Comparison of ENCODE assay signal across 10 cellular contexts in genomic region chr6:43809417-43810305, GRCh38. TPM values are rescaled to one million over a fixed set of nuclear protein-coding genes. Genes with fewer than 3 reads are reported as not detected.
A peak's percentile ranks its signal among the peaks of the same experiment; 100 is the strongest.
DNase-seq lines count a peak whose midpoint lies in the region; ATAC-seq and TF ChIP-seq lines count a peak whose summit lies in the region.
"Had no signal": no experiment of that assay in that cellular context is flagged by ENCODE, and none has a peak within 500 bp of the region (broad histone marks: within the 10 kb centered on the region; RNA-seq: fewer than 3 reads in every experiment).

No MANE protein-coding gene starts in this region.

- H3K4me1 Mint-ChIP-seq in progenitor cell of endocrine pancreas (ENCODE audit: low read depth) (peaks cover 55% of the 10 kb centered on the region), Caco-2 (ENCODE audit: low read depth, unreplicated experiment) (peaks cover 66% of the 10 kb centered on the region)

- H3K4me3 Mint-ChIP-seq in progenitor cell of endocrine pancreas (ENCODE audit: low read depth) (no peak overlapping the region), Caco-2 (ENCODE audit: unreplicated experiment) (no peak overlapping the region)
- H3K4me3 Mint-ChIP-seq: stimulated activated memory B cell treated with anti-CD40 and anti-IgM and Interleukin-4, amounts not matched to agents 10 μg/mL and 1 μg/mL and 100 μg/mL, for 72 hours had no signal

- H3K36me3 Mint-ChIP-seq in progenitor cell of endocrine pancreas (ENCODE audit: insufficient read depth), result no peaks in the 10 kb centered on the region
- no peaks in the 10 kb centered on the region for H3K36me3 Mint-ChIP-seq in activated naive CD4-positive, alpha-beta T cell treated with anti-CD3 and anti-CD28 coated beads, Interleukin-2, amount 50 U/mL, for 72 hours
- no peaks in the 10 kb centered on the region for H3K36me3 Mint-ChIP-seq in Caco-2 (ENCODE audit: insufficient read depth, unreplicated experiment)
- H3K36me3 Mint-ChIP-seq: stimulated activated memory B cell treated with anti-CD40 and anti-IgM and Interleukin-4, amounts not matched to agents 10 μg/mL and 1 μg/mL and 100 μg/mL, for 72 hours had no signal

- H3K9ac ChIP-seq in mammary epithelial cell (ENCODE audit: insufficient read depth, low read length), result no peak overlapping the region

- H3K4me1 ChIP-seq in mammary epithelial cell (ENCODE audit: insufficient read depth, low read length), result peaks cover 7% of the 10 kb centered on the region
- H3K4me1 ChIP-seq in mucosa of descending colon (ENCODE audit: low read depth), result peaks cover 49% of the 10 kb centered on the region
- H3K4me1 ChIP-seq in Caco-2, result peaks cover 79% of the 10 kb centered on the region

- H3K27ac Mint-ChIP-seq in progenitor cell of endocrine pancreas (peak overlapping the region; percentile 10), Caco-2 (ENCODE audit: unreplicated experiment) (no peak overlapping the region)
- H3K27ac Mint-ChIP-seq in activated naive CD4-positive, alpha-beta T cell treated with anti-CD3 and anti-CD28 coated beads, Interleukin-2, amount 50 U/mL, for 72 hours, result no peak overlapping the region
- H3K27ac Mint-ChIP-seq: stimulated activated memory B cell treated with anti-CD40 and anti-IgM and Interleukin-4, amounts not matched to agents 10 μg/mL and 1 μg/mL and 100 μg/mL, for 72 hours had no signal

- CTCF ChIA-PET in mammary epithelial cell (lab: Charles Lee; ENCODE audit: low non-redundant PET), result no interaction called here
- CTCF ChIA-PET in Caco-2 (lab: Charles Lee), result no interaction called here

- no peaks in the 10 kb centered on the region for H3K9me3 ChIP-seq in mammary epithelial cell (replicated peaks; ENCODE audit: insufficient read depth, low read length)
- H3K9me3 ChIP-seq in mucosa of descending colon, result no peaks in the 10 kb centered on the region
- H3K9me3 ChIP-seq in Caco-2, result no peaks in the 10 kb centered on the region

- dilution Hi-C loops in mammary epithelial cell (cut with HindIII; ENCODE audit: low sequenced_read_pairs), result no loop called here

- H3K9me3 Mint-ChIP-seq in progenitor cell of endocrine pancreas (ENCODE audit: low read depth) (no peaks in the 10 kb centered on the region), Caco-2 (ENCODE audit: unreplicated experiment) (no peaks in the 10 kb centered on the region)
- H3K9me3 Mint-ChIP-seq in activated naive CD4-positive, alpha-beta T cell treated with anti-CD3 and anti-CD28 coated beads, Interleukin-2, amount 50 U/mL, for 72 hours, result no peaks in the 10 kb centered on the region
- H3K9me3 Mint-ChIP-seq: stimulated activated memory B cell treated with anti-CD40 and anti-IgM and Interleukin-4, amounts not matched to agents 10 μg/mL and 1 μg/mL and 100 μg/mL, for 72 hours had no signal

- no peak overlapping the region for H2AFZ ChIP-seq in mammary epithelial cell (ENCODE audit: low read depth, low read length)

- POLR2A ChIA-PET in Caco-2 (lab: Charles Lee), result no interaction called here

- H3K36me3 ChIP-seq in mammary epithelial cell (ENCODE audit: insufficient read depth, low read length), result no peaks in the 10 kb centered on the region
- no peaks in the 10 kb centered on the region for H3K36me3 ChIP-seq in mucosa of descending colon (ENCODE audit: low read depth)
- no peaks in the 10 kb centered on the region for H3K36me3 ChIP-seq in Caco-2 (ENCODE audit: control insufficient read depth, insufficient read depth, low read length)

- no peaks in the 10 kb centered on the region for H3K27me3 ChIP-seq in mammary epithelial cell (ENCODE audit: insufficient read depth, low read length)
- H3K27me3 ChIP-seq in Caco-2 (replicated peaks; ENCODE audit: control insufficient read depth, insufficient read depth, low read length), result no peaks in the 10 kb centered on the region

- H4K20me1 ChIP-seq in mammary epithelial cell (ENCODE audit: insufficient read depth, low read length), result no peaks in the 10 kb centered on the region

- no peak for ATAC-seq in activated naive CD4-positive, alpha-beta T cell treated with anti-CD3 and anti-CD28 coated beads, Interleukin-2, amount 50 U/mL, for 72 hours
- ATAC-seq in mucosa of descending colon, result no peak
- ATAC-seq: stimulated activated memory B cell treated with anti-CD40 and anti-IgM and Interleukin-4, amounts not matched to agents 10 μg/mL and 1 μg/mL and 100 μg/mL, for 72 hours had no signal

- intact Hi-C loops in mammary epithelial cell (cut with micrococcal nuclease) (no loop called here), mucosa of descending colon (cut with DNase I, micrococcal nuclease) (no loop called here), Caco-2 (cut with micrococcal nuclease; ENCODE audit: unreplicated experiment) (no loop called here)

- in situ Hi-C loops in mammary epithelial cell (cut with MboI; ENCODE audit: low sequenced_read_pairs in 2 of 2), result no loop called here

- H3K4me3 ChIP-seq in mammary epithelial cell (replicated peaks in 1 of 3; ENCODE audit: insufficient read depth in 1 of 3, low read depth in 2 of 3, low read length in 3 of 3), result no peak overlapping the region
- H3K4me3 ChIP-seq in mucosa of descending colon, result no peak overlapping the region
- H3K4me3 ChIP-seq in Caco-2 (ENCODE audit: low read depth, low read length), result no peak overlapping the region

- no peak overlapping the region for H3K4me2 ChIP-seq in mammary epithelial cell (ENCODE audit: insufficient read depth, low read depth, low read length)

- WGBS in mammary epithelial cell (ENCODE audit: low coverage, missing lambda C conversion rate), result 70% methylated on average over 14 of the region's 14 CpGs

- H3K79me2 ChIP-seq in mammary epithelial cell (ENCODE audit: insufficient read depth, low read length), result no peaks in the 10 kb centered on the region

- TF ChIP-seq CTCF in mammary epithelial cell (conservative IDR thresholded peaks at IDR 0.05 in 1 of 2, IDR thresholded peaks at IDR 0.05 in 1 of 2; ENCODE audit: extremely low read depth in 1 of 2, insufficient read depth in 1 of 2, low read depth in 1 of 2, low read length in 2 of 2), result no peak
- no peak for TF ChIP-seq CTCF in progenitor cell of endocrine pancreas (IDR thresholded peaks at IDR 0.05; ENCODE audit: unreplicated experiment)
- TF ChIP-seq CTCF in mucosa of descending colon (IDR thresholded peaks at IDR 0.05), result no peak
- TF ChIP-seq CTCF in Caco-2 (IDR thresholded peaks at IDR 0.05; ENCODE audit: insufficient read depth in 1 of 2, low read depth in 1 of 2, low read length in 1 of 2, severe bottlenecking in 1 of 2, unreplicated experiment in 1 of 2), result no peak

- H3K27ac ChIP-seq in mammary epithelial cell (ENCODE audit: insufficient read depth, low read depth, low read length), result no peak overlapping the region

- H3K27me3 Mint-ChIP-seq in progenitor cell of endocrine pancreas (no peaks in the 10 kb centered on the region), Caco-2 (ENCODE audit: insufficient read depth, unreplicated experiment) (no peaks in the 10 kb centered on the region)

- DNase-seq in DMS 273 (lab: John Stamatoyannopoulos, UW; ENCODE audit: unreplicated experiment) (peak; percentile 54), DMS 273 treated with DMSO at 0.1 percent for 48 hours (lab: John Stamatoyannopoulos, UW) (no peak), NCI-H510A (lab: John Stamatoyannopoulos, UW) (peak; percentile 65), mammary epithelial cell (peak; percentile 47), progenitor cell of endocrine pancreas (ENCODE audit: low spot score, unreplicated experiment) (no peak), mucosa of descending colon (no peak), Caco-2 (no peak)
- DNase-seq in activated naive CD4-positive, alpha-beta T cell treated with anti-CD3 and anti-CD28 coated beads, Interleukin-2, amount 50 U/mL, for 72 hours (ENCODE audit: low spot score in 2 of 2), result no peak
- DNase-seq: amygdala had no signal

- no TSS peak for BruUV-seq in mammary epithelial cell (replicated peaks; lab: Mats Ljungman, UMichigan)
- no TSS peak for BruUV-seq in Caco-2 (replicated peaks; lab: Mats Ljungman, UMichigan)

RNA-seq across cellular contexts. Expression of gene VEGFA, which starts 39.6 kb away (rescaled TPM):
- total RNA-seq in mammary epithelial cell, result 100 to 1,000 TPM; 161 to 313 TPM
- polyA plus RNA-seq in mammary epithelial cell, result 196 TPM
- polyA minus RNA-seq in mammary epithelial cell, result 634 TPM
- 243 and 267 TPM in 2 replicates for total RNA-seq in progenitor cell of endocrine pancreas
- 10 to 100 TPM; 24.1 to 79.2 TPM for total RNA-seq in activated naive CD4-positive, alpha-beta T cell treated with anti-CD3 and anti-CD28 coated beads, Interleukin-2, amount 50 U/mL, for 72 hours
- total RNA-seq in mucosa of descending colon, result 100 to 1,000 TPM in 1 of 3 donors, 10 to 100 TPM in 2; 89.4 to 165 (median 94.7) TPM
- total RNA-seq in Caco-2 (2022), result 172 and 174 TPM in 2 replicates

Comparison
In these comparisons a context has a peak if more than half of its experiments do, and no peak if none do; other contexts are left out.
1. DNase-seq: peak in DMS 273 (single experiment), NCI-H510A (single experiment) and mammary epithelial cell (single experiment); none in DMS 273 treated with DMSO at 0.1 percent for 48 hours (single experiment), progenitor cell of endocrine pancreas (single experiment), activated naive CD4-positive, alpha-beta T cell treated with anti-CD3 and anti-CD28 coated beads, Interleukin-2, amount 50 U/mL, for 72 hours (0 of 2), mucosa of descending colon (0 of 3) and Caco-2 (0 of 2).